9 cellular contexts compared by ENCODE assay signal in the genomic region with DNA sequence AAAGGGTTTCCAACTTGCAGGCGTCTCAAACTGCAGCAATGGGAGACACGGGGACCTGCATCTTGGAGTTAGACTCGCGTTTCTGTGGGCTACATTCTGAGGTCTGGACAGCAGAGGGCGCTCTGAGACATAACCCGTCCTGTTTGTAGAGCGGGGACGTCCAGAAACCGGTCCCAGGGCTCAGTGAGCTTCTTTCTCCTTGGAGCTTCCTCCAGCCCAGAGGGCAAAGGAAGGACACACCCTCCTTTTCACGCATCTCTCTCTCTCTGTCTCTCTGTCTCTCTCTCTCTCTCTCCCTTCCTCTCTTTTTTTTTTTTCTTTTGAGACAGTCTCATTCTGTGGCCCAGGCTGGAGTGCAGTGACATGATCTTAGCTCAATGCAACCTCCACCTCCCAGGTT. TPM values are rescaled to one million over a fixed set of nuclear protein-coding genes. Genes with fewer than 3 reads are reported as not detected.
DNase-seq lines count a peak whose midpoint lies in the region; ATAC-seq and TF ChIP-seq lines count a peak whose summit lies in the region.
"Had no signal": no experiment of that assay in that cellular context is flagged by ENCODE, and none has a peak within 500 bp of the region (broad histone marks: within the 10 kb centered on the region; RNA-seq: fewer than 3 reads in every experiment).

No MANE protein-coding gene starts in this region.

- no peak overlapping the region for H3K4me2 ChIP-seq in neural progenitor cell

- H3K9ac ChIP-seq in neural progenitor cell = no peak overlapping the region

- H3K4me3 ChIP-seq in fibroblast of pulmonary artery (replicated peaks; ENCODE audit: low read depth, low read length) = no peak overlapping the region
- H3K4me3 ChIP-seq in neural progenitor cell = no peak overlapping the region

- no peaks in the 10 kb centered on the region for H3K79me2 ChIP-seq in neural progenitor cell (ENCODE audit: low read depth)

- POLR2A ChIA-PET in RWPE1 (lab: Yijun Ruan, JAX; ENCODE audit: low non-redundant PET) = no interaction called here

- peaks cover 8% of the 10 kb centered on the region for H3K27me3 Mint-ChIP-seq in activated T-cell treated with anti-CD3 and anti-CD28 coated beads, Interleukin-2, amount 50 U/mL, for 72 hours (ENCODE audit: low read depth)
- H3K27me3 Mint-ChIP-seq in neural progenitor cell (ENCODE audit: insufficient read depth, low read depth) = peaks cover 18% of the 10 kb centered on the region

- H3K27me3 ChIP-seq in neural progenitor cell = peaks cover 31% of the 10 kb centered on the region

- DNase-seq in DMS 273 (lab: John Stamatoyannopoulos, UW; ENCODE audit: unreplicated experiment) (peak; percentile 94), HuH-7.5 (ENCODE audit: low spot score) (peak; percentile 90), RWPE1 (ENCODE audit: low spot score) (peak; percentile 74), fibroblast of pulmonary artery (ENCODE audit: low read depth) (peak; percentile 84), neural progenitor cell (ENCODE audit: low spot score) (peak; percentile 91), stromal cell of bone marrow (ENCODE audit: low read depth) (peak; percentile 37)
- peak; percentile 85 to 86 for DNase-seq in activated T-cell treated with anti-CD3 and anti-CD28 coated beads, Interleukin-2, amount 50 U/mL, for 72 hours

- H3K4me1 Mint-ChIP-seq in activated T-cell treated with anti-CD3 and anti-CD28 coated beads, Interleukin-2, amount 50 U/mL, for 72 hours (ENCODE audit: low read depth) = peaks cover 12% of the 10 kb centered on the region
- H3K4me1 Mint-ChIP-seq in neural progenitor cell = peaks cover 6% of the 10 kb centered on the region

- no peaks in the 10 kb centered on the region for H3K9me3 Mint-ChIP-seq in activated T-cell treated with anti-CD3 and anti-CD28 coated beads, Interleukin-2, amount 50 U/mL, for 72 hours
- H3K9me3 Mint-ChIP-seq in neural progenitor cell = no peaks in the 10 kb centered on the region
- H3K9me3 Mint-ChIP-seq: T-helper 1 cell treated with Interleukin-12 subunit alpha and Interleukin-12 subunit beta and Interleukin-4 antibody, amounts not matched to agents 30 μg/mL and 1 μg/mL, for 36 hours had no signal

- CTCF ChIA-PET in RWPE1 (lab: Yijun Ruan, JAX) = interaction anchor here (0.6 to 3.9 kb wide), 6 partner anchors 42 to 699 kb away, joined by 3 to 63 read pairs (median 14); no protein-coding TSS in a partner anchor

- H3K36me3 Mint-ChIP-seq in activated T-cell treated with anti-CD3 and anti-CD28 coated beads, Interleukin-2, amount 50 U/mL, for 72 hours (ENCODE audit: insufficient read depth in 2 of 2) = no peaks in the 10 kb centered on the region
- H3K36me3 Mint-ChIP-seq in neural progenitor cell = no peaks in the 10 kb centered on the region

- no peak overlapping the region for H3K27ac Mint-ChIP-seq in activated T-cell treated with anti-CD3 and anti-CD28 coated beads, Interleukin-2, amount 50 U/mL, for 72 hours
- H3K27ac Mint-ChIP-seq in neural progenitor cell = no peak overlapping the region
- H3K27ac Mint-ChIP-seq: T-helper 1 cell treated with Interleukin-12 subunit alpha and Interleukin-12 subunit beta and Interleukin-4 antibody, amounts not matched to agents 30 μg/mL and 1 μg/mL, for 36 hours had no signal

- ATAC-seq in activated T-cell treated with anti-CD3 and anti-CD28 coated beads, Interleukin-2, amount 50 U/mL, for 72 hours (replicated peaks in 1 of 2) = peak; percentile 74 to 77
- no peak for ATAC-seq in HG03159 (IDR thresholded peaks at IDR 0.05; ENCODE audit: unreplicated experiment)

- no peaks in the 10 kb centered on the region for H3K9me3 ChIP-seq in neural progenitor cell (ENCODE audit: low read depth)

- H3K27ac ChIP-seq in RWPE1 (no peak overlapping the region), neural progenitor cell (no peak overlapping the region)

- no peaks in the 10 kb centered on the region for H3K4me1 ChIP-seq in neural progenitor cell

- no peak overlapping the region for H2AFZ ChIP-seq in neural progenitor cell (replicated peaks)

- no peak overlapping the region for H3K4me3 Mint-ChIP-seq in activated T-cell treated with anti-CD3 and anti-CD28 coated beads, Interleukin-2, amount 50 U/mL, for 72 hours
- H3K4me3 Mint-ChIP-seq in neural progenitor cell = no peak overlapping the region
- H3K4me3 Mint-ChIP-seq: T-helper 1 cell treated with Interleukin-12 subunit alpha and Interleukin-12 subunit beta and Interleukin-4 antibody, amounts not matched to agents 30 μg/mL and 1 μg/mL, for 36 hours had no signal

- H4K20me1 ChIP-seq in neural progenitor cell (ENCODE audit: low read depth) = no peaks in the 10 kb centered on the region

- no peaks in the 10 kb centered on the region for H3F3A ChIP-seq in neural progenitor cell (ENCODE audit: low read depth)

- no peaks in the 10 kb centered on the region for H3K36me3 ChIP-seq in neural progenitor cell

- TF ChIP-seq CTCF in RWPE1 (conservative IDR thresholded peaks at IDR 0.05; ENCODE audit: low read depth) (peak; percentile 75), fibroblast of pulmonary artery (IDR thresholded peaks at IDR 0.05; ENCODE audit: low read length, missing control alignments) (peak; percentile 82), neural progenitor cell (IDR thresholded peaks at IDR 0.05) (peak; percentile 82)

RNA-seq across cellular contexts. Expression of a gene that starts 19.8 kb away (rescaled TPM):
- 100 to 1,000 TPM; 627 to 635 TPM for total RNA-seq in activated T-cell treated with anti-CD3 and anti-CD28 coated beads, Interleukin-2, amount 50 U/mL, for 72 hours
- total RNA-seq in neural progenitor cell (ENCODE audit: low replicate concordance) = 308 and 386 TPM in 2 replicates

RNA-seq across cellular contexts. Expression of a gene that starts 19.9 kb away (rescaled TPM):
- total RNA-seq in activated T-cell treated with anti-CD3 and anti-CD28 coated beads, Interleukin-2, amount 50 U/mL, for 72 hours = 10 to 100 TPM; 26.5 to 32.8 TPM
- total RNA-seq in neural progenitor cell (ENCODE audit: low replicate concordance) = 25.1 and 38.7 TPM in 2 replicates

Comparison
In these comparisons a context has a peak if more than half of its experiments do, and no peak if none do; other contexts are left out.
1. DNase-seq: peak in every context shown above with its lines; median percentile 94 in DMS 273; 91 in neural progenitor cell; 90 in HuH-7.5; 86 in activated T-cell treated with anti-CD3 and anti-CD28 coated beads, Interleukin-2, amount 50 U/mL, for 72 hours; 84 in fibroblast of pulmonary artery; 74 in RWPE1; 37 in stromal cell of bone marrow.